ENCODE assay signal across 1 cellular context in genomic region chr3:50221413-50222168, GRCh38.
TF ChIP-seq lines count a peak whose summit lies in the region.

No MANE protein-coding gene starts in this region.

TF ChIP-seq in WTC11, 78 proteins besides CTCF, POLR2A, EP300 and RAD21 (continued from another document):
- TF ChIP-seq FOXP1 (CRISPR knock-in tag; IDR thresholded peaks at IDR 0.05; ENCODE audit: borderline replicate concordance) (0 out of 2 replicates have a peak, but pooled peaks have one; percentile 21), ZBTB21 (CRISPR knock-in tag; IDR thresholded peaks at IDR 0.05; ENCODE audit: borderline replicate concordance) (peak; percentile 46; the same call in 1 of the 2 replicates), SP1 (CRISPR knock-in tag; conservative IDR thresholded peaks at IDR 0.05) (no peak), ZNF219 (CRISPR knock-in tag; IDR thresholded peaks at IDR 0.05; ENCODE audit: borderline replicate concordance) (no peak)
TF ChIP-seq in WTC11: peak in this region for 3.
